18 cellular contexts compared by ENCODE assay signal in the genomic region with DNA sequence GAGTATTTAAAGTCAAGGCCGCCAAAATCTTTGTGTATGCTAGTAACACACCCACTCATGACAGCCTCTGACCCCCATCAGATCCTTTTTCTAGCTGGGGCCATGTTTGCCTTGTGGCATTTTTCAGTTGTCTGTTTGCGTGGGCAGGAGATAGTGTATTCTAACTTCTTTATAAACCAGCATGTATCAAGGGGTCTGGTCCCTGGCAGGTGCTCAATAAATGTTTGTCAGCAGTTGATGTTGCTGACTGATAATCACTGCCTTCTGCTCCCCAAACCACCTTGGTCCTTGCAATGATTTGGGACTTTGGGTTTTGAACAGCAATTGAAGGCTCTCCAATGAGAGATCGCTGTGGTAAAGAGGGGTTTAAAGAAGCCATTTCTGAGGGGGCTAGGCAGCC. TPM values are rescaled to one million over a fixed set of nuclear protein-coding genes. Genes with fewer than 3 reads are reported as not detected.
"Had no signal": no experiment of that assay in that cellular context is flagged by ENCODE, and none has a peak within 500 bp of the region (broad histone marks: within the 10 kb centered on the region; RNA-seq: fewer than 3 reads in every experiment).

No MANE protein-coding gene starts in this region.

- H3K27ac Mint-ChIP-seq: dendritic cell treated with granulocyte-macrophage colony-stimulating factor and Interleukin-4, amounts not matched to agents 40 ng/mL and 50 ng/mL, for 4 days; natural killer cell treated with Interleukin-12 subunit alpha and Interleukin-12 subunit beta and Interleukin-15 and Interleukin-18, amount 100 ng/mL, for 72 hours; type B pancreatic cell had no signal

- H3K4me2 ChIP-seq: hepatocyte had no signal

- H3K27me3 Mint-ChIP-seq: dendritic cell treated with granulocyte-macrophage colony-stimulating factor and Interleukin-4, amounts not matched to agents 40 ng/mL and 50 ng/mL, for 4 days; natural killer cell treated with Interleukin-12 subunit alpha and Interleukin-12 subunit beta and Interleukin-15 and Interleukin-18, amount 100 ng/mL, for 72 hours; type B pancreatic cell had no signal

- H3K9me3 Mint-ChIP-seq: dendritic cell treated with granulocyte-macrophage colony-stimulating factor and Interleukin-4, amounts not matched to agents 40 ng/mL and 50 ng/mL, for 4 days; natural killer cell treated with Interleukin-12 subunit alpha and Interleukin-12 subunit beta and Interleukin-15 and Interleukin-18, amount 100 ng/mL, for 72 hours; type B pancreatic cell had no signal

- H3K4me3 ChIP-seq: esophagus squamous epithelium, gastroesophageal sphincter, hepatocyte had no signal

- H3K27me3 ChIP-seq: esophagus squamous epithelium, gastroesophageal sphincter, hepatocyte had no signal

- FAIRE-seq: colon, kidney, urothelium cell line had no signal

- H3K9me3 ChIP-seq: esophagus squamous epithelium, gastroesophageal sphincter had no signal

- H2AFZ ChIP-seq: hepatocyte had no signal

- H3K36me3 Mint-ChIP-seq: natural killer cell treated with Interleukin-12 subunit alpha and Interleukin-12 subunit beta and Interleukin-15 and Interleukin-18, amount 100 ng/mL, for 72 hours had no signal

- DNase-seq: cerebellar nuclear complex; esophagus squamous epithelium; foreskin fibroblast; kidney; left cardiac atrium; left ventricle myocardium superior; midbrain; stimulated activated CD4-positive, alpha-beta T cell treated with anti-CD3 and anti-CD28 coated beads, Interleukin-2, amount 100 ng/mL, for 24 hours; stimulated activated CD4-positive, alpha-beta T cell treated with anti-CD3 and anti-CD28 coated beads, Interleukin-4, amount 100 ng/mL, for 4 hours; stimulated activated naive CD4-positive, alpha-beta T cell treated with Interleukin-2 at 50 U/mL for 16 hours had no signal

- ATAC-seq: gastroesophageal sphincter; left cardiac atrium; left ventricle myocardium superior; natural killer cell treated with Interleukin-12 subunit alpha and Interleukin-12 subunit beta and Interleukin-15 and Interleukin-18, amount 100 ng/mL, for 72 hours; sciatic nerve had no signal

- H3K4me3 Mint-ChIP-seq: dendritic cell treated with granulocyte-macrophage colony-stimulating factor and Interleukin-4, amounts not matched to agents 40 ng/mL and 50 ng/mL, for 4 days; natural killer cell treated with Interleukin-12 subunit alpha and Interleukin-12 subunit beta and Interleukin-15 and Interleukin-18, amount 100 ng/mL, for 72 hours; type B pancreatic cell had no signal

- H3K36me3 ChIP-seq: esophagus squamous epithelium, gastroesophageal sphincter had no signal

- H3K27ac ChIP-seq: hepatocyte had no signal

RNA-seq across cellular contexts. Expression of a gene that starts 19.2 kb away (rescaled TPM):
- total RNA-seq: natural killer cell treated with Interleukin-12 subunit alpha and Interleukin-12 subunit beta and Interleukin-15 and Interleukin-18, amount 100 ng/mL, for 72 hours had no signal
